8 cellular contexts compared by ENCODE assay signal in genomic region chr1:205335692-205336091, GRCh38. TPM values are rescaled to one million over a fixed set of nuclear protein-coding genes. Genes with fewer than 3 reads are reported as not detected.
DNase-seq lines count a peak whose midpoint lies in the region; ATAC-seq and TF ChIP-seq lines count a peak whose summit lies in the region.

No MANE protein-coding gene starts in this region.

- ATAC-seq in RWPE2 (ENCODE audit: low read depth) (peak; percentile 89), omental fat pad (ENCODE audit: low FRiP score) (peak; percentile 68), GM21423 (IDR thresholded peaks at IDR 0.05; ENCODE audit: unreplicated experiment) (no peak)

- TF ChIP-seq CTCF in RWPE2 (IDR thresholded peaks at IDR 0.05; ENCODE audit: poor library complexity, severe bottlenecking) (peak; percentile 98), omental fat pad (IDR thresholded peaks at IDR 0.05) (peak in 1 of 3 donors; percentile 51), tibial artery (IDR thresholded peaks at IDR 0.05) (peak; percentile 77 to 84)

- H3K4me1 ChIP-seq in RWPE2 (ENCODE audit: insufficient read depth, poor library complexity, severe bottlenecking), result no peaks in the 10 kb centered on the region
- no peaks in the 10 kb centered on the region for H3K4me1 ChIP-seq in tibial artery

- H3K9me3 ChIP-seq in MG63, result no peaks in the 10 kb centered on the region
- H3K9me3 ChIP-seq in RWPE2 (ENCODE audit: severe bottlenecking), result no peaks in the 10 kb centered on the region
- no peaks in the 10 kb centered on the region for H3K9me3 ChIP-seq in tibial artery

- H3K36me3 ChIP-seq in MG63, result no peaks in the 10 kb centered on the region
- H3K36me3 ChIP-seq in RWPE2 (ENCODE audit: low read depth), result no peaks in the 10 kb centered on the region
- no peaks in the 10 kb centered on the region for H3K36me3 ChIP-seq in tibial artery

- H3K4me3 ChIP-seq in MG63 (no peak overlapping the region), RWPE2 (ENCODE audit: severe bottlenecking) (no peak overlapping the region), tibial artery (no peak overlapping the region)

- H3K27ac ChIP-seq in RWPE2 (ENCODE audit: poor library complexity, severe bottlenecking) (no peak overlapping the region), tibial artery (no peak overlapping the region)

- H3K27me3 ChIP-seq in MG63, result 0 out of 2 replicates have a peak, but pooled peaks cover 2% of the 10 kb centered on the region
- no peaks in the 10 kb centered on the region for H3K27me3 ChIP-seq in RWPE2 (ENCODE audit: insufficient read depth, poor library complexity, severe bottlenecking)
- peaks cover 0 to 4% of the 10 kb centered on the region in 2 donors for H3K27me3 ChIP-seq in tibial artery

- intact Hi-C loops in tibial artery (cut with DNase I; ENCODE audit: low total_unique reads), result no loop called here

- DNase-seq in ELF-1 (ENCODE audit: low read depth, low spot score), result peak; percentile 90
- DNase-seq in MG63, result peak; percentile 71
- no peak for DNase-seq in RWPE2 (ENCODE audit: low spot score)
- peak; percentile 59 to 61 for DNase-seq in activated T-helper 1 cell treated with anti-CD3 and anti-CD28 coated beads, Interleukin-2, amount 50 U/mL, for 16 hours (ENCODE audit: low read depth in 1 of 2, low spot score in 1 of 2)
- DNase-seq in fibroblast of the conjunctiva (ENCODE audit: low read depth), result peak; percentile 60
- DNase-seq in omental fat pad (ENCODE audit: low spot score), result peak; percentile 58
- peak; percentile 48 to 80 for DNase-seq in tibial artery

RNA-seq across cellular contexts. Expression of gene NUAK2, which starts 14.1 kb away (rescaled TPM):
- 0.27 and 2.4 TPM in 2 replicates for total RNA-seq in MG63 (2014; rRNA removed; shearing (Covaris generic); ENCODE audit: low replicate concordance)
- total RNA-seq in omental fat pad, result 1 to 10 TPM; 1.1 to 5.4 (median 3.2) TPM

RNA-seq across cellular contexts. Expression of gene KLHDC8A, which starts 21.0 kb away (rescaled TPM):
- total RNA-seq in MG63 (2014; rRNA removed; shearing (Covaris generic); ENCODE audit: low replicate concordance), result not detected in 2 replicates
- not detected for total RNA-seq in omental fat pad
